ENCODE assay signal across 15 cellular contexts in the genomic region with DNA sequence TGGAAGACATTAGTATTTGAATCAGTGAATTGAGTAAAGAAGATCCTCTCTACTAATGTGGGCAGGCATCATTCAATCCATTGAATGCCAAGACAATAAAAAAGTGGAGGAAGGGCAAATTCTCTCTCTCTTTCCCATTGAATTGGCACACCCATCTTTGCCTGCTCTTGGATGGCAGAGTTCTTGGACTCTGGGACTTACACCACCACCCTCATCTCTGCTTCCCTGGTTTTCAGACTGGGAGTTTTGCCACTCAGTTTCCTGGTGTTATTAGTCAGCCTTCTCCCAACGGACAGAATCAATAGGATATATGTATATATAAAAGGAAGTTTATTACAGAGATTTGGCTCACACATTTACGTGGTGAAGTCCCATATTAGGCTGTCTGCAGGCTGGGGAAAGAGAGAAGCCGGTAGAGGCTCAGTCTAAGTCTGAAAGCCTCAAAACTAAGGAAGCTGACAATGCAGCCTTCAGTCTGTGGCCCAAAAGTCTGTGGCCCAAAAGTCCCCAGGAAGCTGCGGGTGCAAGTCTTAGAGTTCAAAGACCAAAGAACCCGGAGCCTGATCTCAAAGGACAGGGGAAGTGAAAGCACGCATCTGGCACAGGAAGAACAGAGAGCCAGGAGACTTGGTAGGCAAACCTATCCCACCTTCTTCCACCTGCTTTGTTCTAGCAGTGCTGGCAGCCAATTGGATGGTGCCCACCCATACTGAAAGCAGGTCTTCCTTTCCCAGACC.
A peak's percentile ranks its signal among the peaks of the same experiment; 100 is the strongest.
DNase-seq lines count a peak whose midpoint lies in the region; ATAC-seq, FAIRE-seq and TF ChIP-seq lines count a peak whose summit lies in the region.
"Had no signal": no experiment of that assay in that cellular context is flagged by ENCODE, and none has a peak within 500 bp of the region (broad histone marks: within the 10 kb centered on the region; RNA-seq: fewer than 3 reads in every experiment).

No MANE protein-coding gene starts in this region.

- peak; percentile 97 for ATAC-seq in GM18519 (IDR thresholded peaks at IDR 0.05; ENCODE audit: low FRiP score, unreplicated experiment)
- ATAC-seq in GM21619 (IDR thresholded peaks at IDR 0.05; ENCODE audit: unreplicated experiment): peak; percentile 92
- peak; percentile 73 for ATAC-seq in HG03196 (IDR thresholded peaks at IDR 0.05; ENCODE audit: unreplicated experiment)
- ATAC-seq in activated B cell treated with CpG ODN at 0.5 μM for 24 hours (ENCODE audit: low read depth): peak; percentile 50
- ATAC-seq: CD8-positive, alpha-beta T cell; effector memory CD8-positive, alpha-beta T cell had no signal

- H3K27ac Mint-ChIP-seq in activated B cell treated with CpG ODN at 0.5 μM for 24 hours (no peak overlapping the region), osteocyte (ENCODE audit: unreplicated experiment) (no peak overlapping the region)
- H3K27ac Mint-ChIP-seq: CD8-positive, alpha-beta T cell; effector memory CD8-positive, alpha-beta T cell had no signal

- H3K4me3 Mint-ChIP-seq in activated B cell treated with CpG ODN at 0.5 μM for 24 hours (no peak overlapping the region), osteocyte (ENCODE audit: unreplicated experiment) (no peak overlapping the region)
- H3K4me3 Mint-ChIP-seq: CD8-positive, alpha-beta T cell; effector memory CD8-positive, alpha-beta T cell had no signal

- DNase-seq in activated B cell treated with CpG ODN at 0.5 μM for 24 hours (no peak), A172 (ENCODE audit: low spot score) (no peak), kidney (no peak), osteocyte (ENCODE audit: extremely low spot score, unreplicated experiment) (no peak)
- DNase-seq in effector memory CD4-positive, alpha-beta T cell: no peak
- DNase-seq: activated CD8-positive, alpha-beta memory T cell treated with anti-CD3 and anti-CD28 coated beads for 24 hours; amniotic stem cell; CD8-positive, alpha-beta T cell; effector memory CD8-positive, alpha-beta T cell; stimulated activated CD8-positive, alpha-beta memory T cell treated with anti-CD3 and anti-CD28 coated beads, Interleukin-4, amount 100 ng/mL, for 48 hours had no signal

- no peak for FAIRE-seq in kidney (lab: Jason Lieb, UNC)

- H3K9me3 ChIP-seq in effector memory CD4-positive, alpha-beta T cell (ENCODE audit: control insufficient read depth, low read length): no peaks in the 10 kb centered on the region
- no peaks in the 10 kb centered on the region for H3K9me3 ChIP-seq in kidney (ENCODE audit: control insufficient read depth in 1 of 2, low read length in 2 of 2)

- H3K4me1 Mint-ChIP-seq in activated B cell treated with CpG ODN at 0.5 μM for 24 hours (peaks cover 12% of the 10 kb centered on the region), osteocyte (ENCODE audit: unreplicated experiment) (no peaks in the 10 kb centered on the region)

- H3K27me3 Mint-ChIP-seq in activated B cell treated with CpG ODN at 0.5 μM for 24 hours: no peaks in the 10 kb centered on the region
- peaks cover 29% of the 10 kb centered on the region for H3K27me3 Mint-ChIP-seq in osteocyte (ENCODE audit: unreplicated experiment)
- H3K27me3 Mint-ChIP-seq: effector memory CD8-positive, alpha-beta T cell had no signal

- intact Hi-C loops in activated B cell treated with CpG ODN at 0.5 μM for 24 hours (cut with micrococcal nuclease) (no loop called here), kidney (cut with DNase I) (no loop called here)

- no peaks in the 10 kb centered on the region for H3K27me3 ChIP-seq in effector memory CD4-positive, alpha-beta T cell (replicated peaks; ENCODE audit: control insufficient read depth, insufficient read depth, low read length, poor library complexity, severe bottlenecking)

- POLR2A ChIA-PET in activated B cell treated with CpG ODN at 0.5 μM for 24 hours (lab: Charles Lee): no interaction called here

- TF ChIP-seq CTCF in activated B cell treated with CpG ODN at 0.5 μM for 24 hours (IDR thresholded peaks at IDR 0.05) (no peak), kidney (IDR thresholded peaks at IDR 0.05; ENCODE audit: borderline replicate concordance, extremely low read depth, insufficient read depth) (no peak), osteocyte (IDR thresholded peaks at IDR 0.05) (no peak)

- CTCF ChIA-PET in activated B cell treated with CpG ODN at 0.5 μM for 24 hours (lab: Charles Lee): no interaction called here

- no peaks in the 10 kb centered on the region for H3K4me1 ChIP-seq in effector memory CD4-positive, alpha-beta T cell (ENCODE audit: control insufficient read depth, insufficient read depth, low read length, poor library complexity, severe bottlenecking)
- no peaks in the 10 kb centered on the region for H3K4me1 ChIP-seq in kidney (ENCODE audit: control insufficient read depth in 1 of 2, insufficient read depth in 1 of 2, low read depth in 1 of 2, low read length in 2 of 2)

- H3K4me3 ChIP-seq in effector memory CD4-positive, alpha-beta T cell (ENCODE audit: insufficient read depth, low read depth, low read length, poor library complexity, severe bottlenecking): no peak overlapping the region
- H3K4me3 ChIP-seq in kidney (ENCODE audit: low read length in 2 of 2): no peak overlapping the region
- H3K4me3 ChIP-seq: SK-N-MC, skin epidermis had no signal

- H3K9me3 Mint-ChIP-seq in activated B cell treated with CpG ODN at 0.5 μM for 24 hours (no peaks in the 10 kb centered on the region), osteocyte (ENCODE audit: unreplicated experiment) (no peaks in the 10 kb centered on the region)
- H3K9me3 Mint-ChIP-seq: effector memory CD8-positive, alpha-beta T cell had no signal

- H3K36me3 Mint-ChIP-seq in activated B cell treated with CpG ODN at 0.5 μM for 24 hours (ENCODE audit: low read depth) (no peaks in the 10 kb centered on the region), osteocyte (ENCODE audit: unreplicated experiment) (no peaks in the 10 kb centered on the region)
- H3K36me3 Mint-ChIP-seq: CD8-positive, alpha-beta T cell had no signal

- no peak overlapping the region for H3K27ac ChIP-seq in effector memory CD4-positive, alpha-beta T cell (ENCODE audit: insufficient read depth, low read length, poor library complexity, severe bottlenecking)
- H3K27ac ChIP-seq in kidney (ENCODE audit: low read depth in 2 of 2, low read length in 2 of 2): no peak overlapping the region
- H3K27ac ChIP-seq: SK-N-MC, skin epidermis had no signal

- no peak overlapping the region for H3K9ac ChIP-seq in kidney (ENCODE audit: low read length in 2 of 2)

- no peaks in the 10 kb centered on the region for H3K36me3 ChIP-seq in effector memory CD4-positive, alpha-beta T cell (ENCODE audit: control insufficient read depth, insufficient read depth, low read length)
- no peaks in the 10 kb centered on the region for H3K36me3 ChIP-seq in kidney (ENCODE audit: control insufficient read depth in 1 of 2, insufficient read depth in 2 of 2, low read length in 2 of 2)
